10 cellular contexts compared by ENCODE assay signal in the genomic region with DNA sequence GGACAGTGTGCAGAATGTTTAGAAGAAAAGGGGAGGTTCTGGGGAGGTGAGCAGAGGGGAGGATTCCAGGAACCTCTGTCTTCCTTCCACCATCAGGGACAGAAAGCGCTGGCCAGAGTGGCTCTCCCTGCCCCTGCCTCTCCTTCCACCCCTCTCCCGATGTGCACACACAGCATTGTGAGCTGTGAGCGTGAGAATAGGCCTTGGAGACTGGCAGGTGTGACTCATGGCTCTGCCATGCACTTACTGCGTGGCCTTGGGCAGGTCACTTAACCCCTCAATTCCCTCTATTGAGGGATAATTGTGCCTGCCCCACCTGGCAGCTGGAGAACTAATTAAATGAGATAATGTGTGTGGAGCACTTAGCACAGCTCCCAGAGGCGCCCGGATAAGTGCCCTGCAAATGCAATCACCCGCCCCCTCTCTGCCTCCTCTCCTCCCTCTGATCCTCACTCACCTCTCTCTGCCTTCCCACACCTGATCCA.
DNase-seq lines count a peak whose midpoint lies in the region; ATAC-seq and TF ChIP-seq lines count a peak whose summit lies in the region.
"Had no signal": no experiment of that assay in that cellular context is flagged by ENCODE, and none has a peak within 500 bp of the region (broad histone marks: within the 10 kb centered on the region; RNA-seq: fewer than 3 reads in every experiment).

No MANE protein-coding gene starts in this region.

- H3K9me3 ChIP-seq in Panc1 (ENCODE audit: control insufficient read depth, insufficient read depth, low read depth, low read length) (no peaks in the 10 kb centered on the region), fibroblast of lung (ENCODE audit: control insufficient read depth, insufficient read depth, low read depth, low read length) (no peaks in the 10 kb centered on the region), parathyroid adenoma (ENCODE audit: control insufficient read depth, low read length) (no peaks in the 10 kb centered on the region)

- peak; percentile 88 for DNase-seq in EL
- no peak for DNase-seq in Panc1 (ENCODE audit: low read depth, low spot score)
- DNase-seq in fibroblast of lung (ENCODE audit: low read depth in 2 of 2), result peak; percentile 62 to 89
- DNase-seq in NCI-H2171 (lab: John Stamatoyannopoulos, UW), result no peak
- DNase-seq in activated CD4-positive, alpha-beta T cell treated with anti-CD3 and anti-CD28 coated beads, Interleukin-2, amount 10 ng/mL, durations not matched to agents 7 days and 5 days, result no peak
- no peak for DNase-seq in NCI-H187 (lab: John Stamatoyannopoulos, UW)
- DNase-seq: activated CD4-positive, alpha-beta T cell treated with anti-CD3 and anti-CD28 coated beads for 1 hour had no signal

- H3K4me3 ChIP-seq in Panc1 (ENCODE audit: low read depth in 2 of 2, low read length in 2 of 2), result no peak overlapping the region
- H3K4me3 ChIP-seq in fibroblast of lung (replicated peaks in 1 of 4; ENCODE audit: control extremely low read depth in 1 of 4, insufficient read depth in 1 of 4, low read depth in 3 of 4, low read length in 4 of 4), result no peak overlapping the region
- no peak overlapping the region for H3K4me3 ChIP-seq in parathyroid adenoma (ENCODE audit: low read depth, low read length)
- H3K4me3 ChIP-seq: GM12878 had no signal

- peak; percentile 88 for ATAC-seq in Panc1
- no peak for ATAC-seq in HG03460 (IDR thresholded peaks at IDR 0.05; ENCODE audit: unreplicated experiment)
- ATAC-seq: GM12878 had no signal

- H3K79me2 ChIP-seq in fibroblast of lung (ENCODE audit: control insufficient read depth, insufficient read depth, low read length), result peaks cover 29% of the 10 kb centered on the region
- H3K79me2 ChIP-seq in parathyroid adenoma, result no peaks in the 10 kb centered on the region

- peak overlapping the region; percentile 33 for H3K4me2 ChIP-seq in fibroblast of lung (ENCODE audit: extremely low read depth, insufficient read depth, low read length)
- no peak overlapping the region for H3K4me2 ChIP-seq in parathyroid adenoma (ENCODE audit: low read length)

- no peaks in the 10 kb centered on the region for H3K27me3 ChIP-seq in Panc1 (ENCODE audit: control insufficient read depth, insufficient read depth, low read length)
- H3K27me3 ChIP-seq in fibroblast of lung (ENCODE audit: control insufficient read depth, insufficient read depth, low read length), result no peaks in the 10 kb centered on the region
- H3K27me3 ChIP-seq in parathyroid adenoma (ENCODE audit: control insufficient read depth, insufficient read depth, low read length), result no peaks in the 10 kb centered on the region

- in situ Hi-C loops in Panc1 (cut with HindIII; ENCODE audit: low pct_unique_long_range_greater_than_20kb, low sequenced_read_pairs), result no loop called here

- H4K20me1 ChIP-seq in fibroblast of lung (ENCODE audit: control insufficient read depth, extremely low read depth, insufficient read depth, low read length), result no peaks in the 10 kb centered on the region

- H2AFZ ChIP-seq in fibroblast of lung (ENCODE audit: low read length), result no peak overlapping the region
- no peak overlapping the region for H2AFZ ChIP-seq in parathyroid adenoma

- H3K9me3 Mint-ChIP-seq in activated CD4-positive, alpha-beta T cell treated with anti-CD3 and anti-CD28 coated beads, Interleukin-2, amount 10 ng/mL, durations not matched to agents 7 days and 5 days, result no peaks in the 10 kb centered on the region

- no peaks in the 10 kb centered on the region for H3K36me3 ChIP-seq in Panc1 (ENCODE audit: control insufficient read depth, insufficient read depth, low read length)
- peaks cover 22% of the 10 kb centered on the region for H3K36me3 ChIP-seq in fibroblast of lung (ENCODE audit: control insufficient read depth, insufficient read depth, low read length)
- no peaks in the 10 kb centered on the region for H3K36me3 ChIP-seq in parathyroid adenoma (ENCODE audit: control insufficient read depth, insufficient read depth, low read length)

- H3K4me1 Mint-ChIP-seq in activated CD4-positive, alpha-beta T cell treated with anti-CD3 and anti-CD28 coated beads, Interleukin-2, amount 10 ng/mL, durations not matched to agents 7 days and 5 days, result no peaks in the 10 kb centered on the region

- H3K9ac ChIP-seq in fibroblast of lung (ENCODE audit: insufficient read depth, low read length) (no peak overlapping the region), parathyroid adenoma (no peak overlapping the region)

- peak overlapping the region; percentile 2 for H3K27ac ChIP-seq in Panc1 (ENCODE audit: low read length)
- peak overlapping the region; percentile 75 for H3K27ac ChIP-seq in fibroblast of lung (ENCODE audit: insufficient read depth, low read length)
- H3K27ac ChIP-seq in parathyroid adenoma, result peak overlapping the region; percentile 59

- no peaks in the 10 kb centered on the region for H3K36me3 Mint-ChIP-seq in activated CD4-positive, alpha-beta T cell treated with anti-CD3 and anti-CD28 coated beads, Interleukin-2, amount 10 ng/mL, durations not matched to agents 7 days and 5 days (ENCODE audit: low read depth)

- BruUV-seq in Panc1 (replicated peaks; lab: Mats Ljungman, UMichigan), result no TSS peak

- intact Hi-C loops in Panc1 (cut with micrococcal nuclease; ENCODE audit: unreplicated experiment), result no loop called here

- H3K27ac Mint-ChIP-seq in activated CD4-positive, alpha-beta T cell treated with anti-CD3 and anti-CD28 coated beads, Interleukin-2, amount 10 ng/mL, durations not matched to agents 7 days and 5 days, result no peak overlapping the region

- H3K4me1 ChIP-seq in Panc1 (ENCODE audit: control insufficient read depth, insufficient read depth, low read length), result peaks cover 47% of the 10 kb centered on the region
- peaks cover 61% of the 10 kb centered on the region for H3K4me1 ChIP-seq in fibroblast of lung (ENCODE audit: control insufficient read depth, extremely low read depth, insufficient read depth, low read length)
- H3K4me1 ChIP-seq in parathyroid adenoma, result peaks cover 17% of the 10 kb centered on the region

- TF ChIP-seq CTCF in Panc1 (IDR thresholded peaks at IDR 0.05) (no peak), fibroblast of lung (conservative IDR thresholded peaks at IDR 0.05 in 1 of 2, IDR thresholded peaks at IDR 0.05 in 1 of 2; ENCODE audit: low read depth in 1 of 2, low read length in 2 of 2) (no peak), parathyroid adenoma (IDR thresholded peaks at IDR 0.05) (no peak)

- H3K4me3 Mint-ChIP-seq in activated CD4-positive, alpha-beta T cell treated with anti-CD3 and anti-CD28 coated beads, Interleukin-2, amount 10 ng/mL, durations not matched to agents 7 days and 5 days, result no peak overlapping the region

- peaks cover 2% of the 10 kb centered on the region for H3K27me3 Mint-ChIP-seq in activated CD4-positive, alpha-beta T cell treated with anti-CD3 and anti-CD28 coated beads, Interleukin-2, amount 10 ng/mL, durations not matched to agents 7 days and 5 days

- CTCF ChIA-PET in Panc1 (lab: Charles Lee), result interaction anchor here (0.7 to 1.6 kb wide), 2 partner anchors 11 to 79 kb away, joined by 3 to 6 read pairs; no protein-coding TSS in a partner anchor
- CTCF ChIA-PET in activated CD4-positive, alpha-beta T cell treated with anti-CD3 and anti-CD28 coated beads, Interleukin-2, amount 10 ng/mL, durations not matched to agents 7 days and 5 days (lab: Charles Lee), result interaction anchor here (1.4 to 1.8 kb wide), 2 partner anchors 11 to 16 kb away, joined by 4 to 6 read pairs; no protein-coding TSS in a partner anchor

- POLR2A ChIA-PET in Panc1 (lab: Charles Lee), result interaction anchor here (0.6 kb wide), 1 partner anchor 1997 kb away, joined by 3 read pairs; no protein-coding TSS in a partner anchor
- POLR2A ChIA-PET in activated CD4-positive, alpha-beta T cell treated with anti-CD3 and anti-CD28 coated beads, Interleukin-2, amount 10 ng/mL, durations not matched to agents 7 days and 5 days (lab: Charles Lee), result no interaction called here

Comparison
In these comparisons a context has a peak if more than half of its experiments do, and no peak if none do; other contexts are left out.
1. DNase-seq: peak in EL (single experiment) and fibroblast of lung (2 of 2); none in Panc1 (single experiment), NCI-H2171 (single experiment), activated CD4-positive, alpha-beta T cell treated with anti-CD3 and anti-CD28 coated beads, Interleukin-2, amount 10 ng/mL, durations not matched to agents 7 days and 5 days (single experiment) and NCI-H187 (0 of 2).
2. H3K27ac ChIP-seq: peak in every context shown above with its lines; median percentile 75 in fibroblast of lung; 59 in parathyroid adenoma; 2 in Panc1.